ENCODE assay signal across 8 cellular contexts in genomic region chr6:97687916-97688315, GRCh38.
"Had no signal": no experiment of that assay in that cellular context is flagged by ENCODE, and none has a peak within 500 bp of the region (broad histone marks: within the 10 kb centered on the region; RNA-seq: fewer than 3 reads in every experiment).

No MANE protein-coding gene starts in this region.

- H3K27ac Mint-ChIP-seq: GM23338, H9, IgD-negative memory B cell had no signal

- H3K27me3 Mint-ChIP-seq: IgD-negative memory B cell had no signal

- H3K27ac ChIP-seq: HL-60 had no signal

- H3K4me3 ChIP-seq: GM23338 had no signal

- H2AFZ ChIP-seq: GM23338 had no signal

- FAIRE-seq: H1, H54, HepG2 had no signal

- H3K4me2 ChIP-seq: GM23338 had no signal

- ATAC-seq: GM23338, HepG2 had no signal

- H3K36me3 Mint-ChIP-seq: IgD-negative memory B cell had no signal

- DNase-seq: H9, HCEC 1CT had no signal

- H3K4me1 Mint-ChIP-seq: GM23338 had no signal

- H3K4me3 Mint-ChIP-seq: GM23338, H9, IgD-negative memory B cell had no signal

- H3K9me3 Mint-ChIP-seq: GM23338, H9, IgD-negative memory B cell had no signal
